Comparison of ENCODE assay signal across 8 cellular contexts in genomic region chr14:64983439-64984310, GRCh38. TPM values are rescaled to one million over a fixed set of nuclear protein-coding genes. Genes with fewer than 3 reads are reported as not detected.
A peak's percentile ranks its signal among the peaks of the same experiment; 100 is the strongest.
DNase-seq lines count a peak whose midpoint lies in the region; ATAC-seq and TF ChIP-seq lines count a peak whose summit lies in the region.

No MANE protein-coding gene starts in this region.

- no peaks in the 10 kb centered on the region for H3K36me3 Mint-ChIP-seq in T-helper 2 cell treated with Interferon-gamma antibody and Interleukin-4, amounts not matched to agents 5 μg/mL and 100 μg/mL, for 36 hours (ENCODE audit: low read depth)
- H3K36me3 Mint-ChIP-seq in neural crest cell (ENCODE audit: low read depth): no peaks in the 10 kb centered on the region

- TF ChIP-seq CTCF in Loucy (conservative IDR thresholded peaks at IDR 0.05; ENCODE audit: low read length) (peak; percentile 76), epithelial cell of esophagus (IDR thresholded peaks at IDR 0.05; ENCODE audit: insufficient read depth, low read depth, low read length, missing control alignments) (peak; percentile 75), neural crest cell (conservative IDR thresholded peaks at IDR 0.05) (peak; percentile 79)

- no peak overlapping the region for H3K27ac Mint-ChIP-seq in T-helper 2 cell treated with Interferon-gamma antibody and Interleukin-4, amounts not matched to agents 5 μg/mL and 100 μg/mL, for 36 hours
- no peak overlapping the region for H3K27ac Mint-ChIP-seq in neural crest cell (ENCODE audit: unreplicated experiment)

- H3K79me2 ChIP-seq in Loucy (ENCODE audit: insufficient read depth, low read length): peaks cover 17% of the 10 kb centered on the region

- H3K27me3 ChIP-seq in Loucy (ENCODE audit: insufficient read depth, low read length, poor library complexity, severe bottlenecking): no peaks in the 10 kb centered on the region

- H3K4me3 ChIP-seq in Loucy (ENCODE audit: low read length, poor library complexity, severe bottlenecking) (peak overlapping the region; percentile 20), epithelial cell of esophagus (ENCODE audit: low read length) (no peak overlapping the region)

- H3K4me2 ChIP-seq in Loucy (ENCODE audit: low read depth, low read length, poor library complexity, severe bottlenecking): peak overlapping the region; percentile 56

- no peak overlapping the region for H3K9ac ChIP-seq in Loucy (ENCODE audit: low read depth, low read length, poor library complexity, severe bottlenecking)

- no peaks in the 10 kb centered on the region for H3K9me2 ChIP-seq in Loucy (replicated peaks; ENCODE audit: low read depth, low read length)

- H3K4me1 Mint-ChIP-seq in T-helper 2 cell treated with Interferon-gamma antibody and Interleukin-4, amounts not matched to agents 5 μg/mL and 100 μg/mL, for 36 hours (ENCODE audit: low read depth): peaks cover 22% of the 10 kb centered on the region
- peaks cover 29% of the 10 kb centered on the region for H3K4me1 Mint-ChIP-seq in neural crest cell

- no peaks in the 10 kb centered on the region for H3K9me3 ChIP-seq in Loucy (ENCODE audit: insufficient read depth, low read depth, low read length)

- H3F3A ChIP-seq in Loucy (ENCODE audit: low read depth): no peaks in the 10 kb centered on the region

- ATAC-seq in HG03196 (IDR thresholded peaks at IDR 0.05; ENCODE audit: unreplicated experiment): no peak

- DNase-seq in activated gamma-delta T cell treated with Interleukin-2 at 50 U/mL for 16 hours (peak; percentile 31), activated gamma-delta T cell (lab: John Stamatoyannopoulos, UW) (no peak), epithelial cell of esophagus (ENCODE audit: low read depth) (peak; percentile 65), neural crest cell (ENCODE audit: low read depth, low spot score) (no peak), NCI-H1048 (lab: John Stamatoyannopoulos, UW) (no peak)
- no peak for DNase-seq in T-helper 2 cell treated with Interferon-gamma antibody and Interleukin-4, amounts not matched to agents 5 μg/mL and 100 μg/mL, for 36 hours (ENCODE audit: low spot score)

- peaks cover 30% of the 10 kb centered on the region for H3K27me3 Mint-ChIP-seq in T-helper 2 cell treated with Interferon-gamma antibody and Interleukin-4, amounts not matched to agents 5 μg/mL and 100 μg/mL, for 36 hours (ENCODE audit: low read depth)
- H3K27me3 Mint-ChIP-seq in neural crest cell (ENCODE audit: low read depth): peaks cover 55% of the 10 kb centered on the region

- H3K36me3 ChIP-seq in Loucy (ENCODE audit: insufficient read depth, low read length): no peaks in the 10 kb centered on the region

- H2AFZ ChIP-seq in Loucy (ENCODE audit: low read length): peak overlapping the region; percentile 71; the same call in 1 of the 2 replicates

- no peaks in the 10 kb centered on the region for H3K9me3 Mint-ChIP-seq in T-helper 2 cell treated with Interferon-gamma antibody and Interleukin-4, amounts not matched to agents 5 μg/mL and 100 μg/mL, for 36 hours
- H3K9me3 Mint-ChIP-seq in neural crest cell: no peaks in the 10 kb centered on the region

- no peaks in the 10 kb centered on the region for H4K20me1 ChIP-seq in Loucy (ENCODE audit: insufficient read depth, low read length, poor library complexity, severe bottlenecking)

- H3K4me3 Mint-ChIP-seq in T-helper 2 cell treated with Interferon-gamma antibody and Interleukin-4, amounts not matched to agents 5 μg/mL and 100 μg/mL, for 36 hours: peak overlapping the region; percentile 63
- peak overlapping the region; percentile 81 for H3K4me3 Mint-ChIP-seq in neural crest cell

- peaks cover 17% of the 10 kb centered on the region for H3K4me1 ChIP-seq in Loucy (ENCODE audit: insufficient read depth, low read length, poor library complexity, severe bottlenecking)

RNA-seq across cellular contexts. Expression of gene FNTB, which starts 3.0 kb away (rescaled TPM):
- 28.6 and 37.3 TPM in 2 replicates for total RNA-seq in neural crest cell

RNA-seq across cellular contexts. Expression of gene RAB15, which starts 11.5 kb away (rescaled TPM):
- 16.5 and 17.9 TPM in 2 replicates for total RNA-seq in neural crest cell

RNA-seq across cellular contexts. Expression of gene GPX2, which starts 41.1 kb away (rescaled TPM):
- not detected in 2 replicates for total RNA-seq in neural crest cell

Comparison
In these comparisons a context has a peak if more than half of its experiments do, and no peak if none do; other contexts are left out.
1. DNase-seq: peak in activated gamma-delta T cell treated with Interleukin-2 at 50 U/mL for 16 hours (single experiment) and epithelial cell of esophagus (single experiment); none in activated gamma-delta T cell (single experiment), T-helper 2 cell treated with Interferon-gamma antibody and Interleukin-4, amounts not matched to agents 5 μg/mL and 100 μg/mL, for 36 hours (single experiment), neural crest cell (single experiment) and NCI-H1048 (single experiment).
2. Peak in every context shown above with its lines, with median percentiles within 50 percentile points of each other: CTCF ChIP-seq.